Comparison of ENCODE assay signal across 36 cellular contexts in genomic region chr16:35142809-35143192, GRCh38.
"Had no signal": no experiment of that assay in that cellular context is flagged by ENCODE, and none has a peak within 500 bp of the region (broad histone marks: within the 10 kb centered on the region; RNA-seq: fewer than 3 reads in every experiment).

No MANE protein-coding gene starts in this region.

- H3K27ac ChIP-seq: ascending aorta, cardiac muscle cell, VCaP had no signal

- H3K27ac Mint-ChIP-seq: activated B cell treated with CpG ODN at 0.5 μM for 24 hours; activated CD4-positive, alpha-beta memory T cell treated with anti-CD3 and anti-CD28 coated beads for 36 hours; activated CD4-positive, alpha-beta T cell treated with anti-CD3 and anti-CD28 coated beads, Interleukin-2, amount 10 ng/mL, durations not matched to agents 24 days and 14 days; activated CD8-positive, alpha-beta T cell treated with anti-CD3 and anti-CD28 coated beads for 36 hours; activated naive CD4-positive, alpha-beta T cell treated with anti-CD3 and anti-CD28 coated beads, Interleukin-2, amount 10 ng/mL, durations not matched to agents 7 days and 5 days; activated naive CD4-positive, alpha-beta T cell treated with anti-CD3 and anti-CD28 coated beads, Interleukin-2, amount 50 U/mL, for 24 hours; activated naive CD8-positive, alpha-beta T cell; activated naive CD8-positive, alpha-beta T cell treated with anti-CD3 and anti-CD28 coated beads, Interleukin-2, amount 10 ng/mL, durations not matched to agents 7 days and 5 days; activated naive CD8-positive, alpha-beta T cell treated with anti-CD3 and anti-CD28 coated beads, Interleukin-2, amount 50 U/mL, for 24 hours; activated T-cell treated with anti-CD3 and anti-CD28 coated beads, Interleukin-2, amount 50 U/mL, for 72 hours; activated T-helper 1 cell treated with anti-CD3 and anti-CD28 coated beads, Interleukin-12 subunit alpha, Interleukin-12 subunit beta, Interleukin-2, Interleukin-4 antibody, amounts not matched to agents 30 ng/mL and 10 ng/mL and 1 ng/mL, durations not matched to agents 14 hours and 24 hours and 36 hours; activated T-helper 17 cell treated with anti-CD3 and anti-CD28 coated beads, Interleukin-2, amount 50 U/mL, for 72 hours; brain; T-cell; T-helper 2 cell treated with Interferon-gamma antibody and Interleukin-4, amounts not matched to agents 5 μg/mL and 100 μg/mL, for 36 hours had no signal

- H3K36me3 Mint-ChIP-seq: activated naive CD4-positive, alpha-beta T cell treated with anti-CD3 and anti-CD28 coated beads, Interleukin-2, amount 10 ng/mL, durations not matched to agents 7 days and 5 days; activated naive CD8-positive, alpha-beta T cell; T-cell had no signal

- DNase-seq: activated B cell treated with CpG ODN at 0.5 μM for 24 hours; activated CD4-positive, alpha-beta memory T cell treated with anti-CD3 and anti-CD28 coated beads for 36 hours; activated CD4-positive, alpha-beta T cell treated with anti-CD3 and anti-CD28 coated beads for 4 hours; activated CD4-positive, alpha-beta T cell treated with anti-CD3 and anti-CD28 coated beads, Interleukin-2, amount 10 ng/mL, durations not matched to agents 24 days and 14 days; activated CD4-positive, alpha-beta T cell treated with anti-CD3 and anti-CD28 coated beads, Interleukin-2, amount 50 U/mL, for 1 hour; activated CD4-positive, alpha-beta T cell treated with anti-CD3 and anti-CD28 coated beads, Interleukin-2, amount 50 U/mL, for 4 hours; activated CD4-positive, CD25-positive, alpha-beta regulatory T cell treated with anti-CD3 and anti-CD28 coated beads, Interleukin-2, amount 50 U/mL, for 72 hours; activated CD8-positive, alpha-beta memory T cell treated with anti-CD3 and anti-CD28 coated beads, Interleukin-2, amount 50 U/mL, for 4 hours; activated CD8-positive, alpha-beta T cell treated with anti-CD3 and anti-CD28 coated beads for 36 hours; activated effector memory CD4-positive, alpha-beta T cell treated with anti-CD3 and anti-CD28 coated beads, Interleukin-2, amount 50 U/mL, for 16 hours; activated gamma-delta T cell treated with Interleukin-2 at 50 U/mL for 16 hours; activated naive CD4-positive, alpha-beta T cell; activated naive CD4-positive, alpha-beta T cell treated with anti-CD3 and anti-CD28 coated beads, Interleukin-2, amount 10 ng/mL, durations not matched to agents 7 days and 5 days; activated naive CD8-positive, alpha-beta T cell treated with anti-CD3 and anti-CD28 coated beads, Interleukin-2, amount 10 ng/mL, durations not matched to agents 7 days and 5 days; activated naive CD8-positive, alpha-beta T cell treated with anti-CD3 and anti-CD28 coated beads, Interleukin-2, amount 50 U/mL, for 24 hours; activated T-cell treated with anti-CD3 and anti-CD28 coated beads for 4 hours; activated T-cell treated with anti-CD3 and anti-CD28 coated beads, Interleukin-2, amount 50 U/mL, for 1 hour; activated T-cell treated with anti-CD3 and anti-CD28 coated beads, Interleukin-2, amount 50 U/mL, for 4 hours; activated T-cell treated with anti-CD3 and anti-CD28 coated beads, Interleukin-2, amount 50 U/mL, for 72 hours; amygdala; anterior cingulate cortex; caudate nucleus; cerebellar nuclear complex; T-cell; T-helper 2 cell; T-helper 9 cell had no signal

- H3K4me1 Mint-ChIP-seq: activated B cell treated with CpG ODN at 0.5 μM for 24 hours; activated CD4-positive, alpha-beta T cell treated with anti-CD3 and anti-CD28 coated beads, Interleukin-2, amount 10 ng/mL, durations not matched to agents 24 days and 14 days; activated naive CD4-positive, alpha-beta T cell treated with anti-CD3 and anti-CD28 coated beads, Interleukin-2, amount 10 ng/mL, durations not matched to agents 7 days and 5 days; activated naive CD4-positive, alpha-beta T cell treated with anti-CD3 and anti-CD28 coated beads, Interleukin-2, amount 50 U/mL, for 24 hours; activated naive CD8-positive, alpha-beta T cell treated with anti-CD3 and anti-CD28 coated beads, Interleukin-2, amount 10 ng/mL, durations not matched to agents 7 days and 5 days; activated naive CD8-positive, alpha-beta T cell treated with anti-CD3 and anti-CD28 coated beads, Interleukin-2, amount 50 U/mL, for 24 hours; activated T-helper 17 cell treated with anti-CD3 and anti-CD28 coated beads, Interleukin-2, amount 50 U/mL, for 72 hours; brain; central memory CD8-positive, alpha-beta T cell; T-cell had no signal

- H3K4me3 Mint-ChIP-seq: activated B cell treated with CpG ODN at 0.5 μM for 24 hours; activated CD4-positive, alpha-beta memory T cell treated with anti-CD3 and anti-CD28 coated beads for 36 hours; activated CD4-positive, alpha-beta T cell treated with anti-CD3 and anti-CD28 coated beads, Interleukin-2, amount 10 ng/mL, durations not matched to agents 24 days and 14 days; activated CD8-positive, alpha-beta T cell treated with anti-CD3 and anti-CD28 coated beads for 36 hours; activated naive CD4-positive, alpha-beta T cell treated with anti-CD3 and anti-CD28 coated beads, Interleukin-2, amount 10 ng/mL, durations not matched to agents 7 days and 5 days; activated naive CD4-positive, alpha-beta T cell treated with anti-CD3 and anti-CD28 coated beads, Interleukin-2, amount 50 U/mL, for 24 hours; activated naive CD8-positive, alpha-beta T cell; activated naive CD8-positive, alpha-beta T cell treated with anti-CD3 and anti-CD28 coated beads, Interleukin-2, amount 10 ng/mL, durations not matched to agents 7 days and 5 days; activated naive CD8-positive, alpha-beta T cell treated with anti-CD3 and anti-CD28 coated beads, Interleukin-2, amount 50 U/mL, for 24 hours; activated T-cell treated with anti-CD3 and anti-CD28 coated beads, Interleukin-2, amount 50 U/mL, for 4 hours; activated T-cell treated with anti-CD3 and anti-CD28 coated beads, Interleukin-2, amount 50 U/mL, for 72 hours; activated T-helper 1 cell treated with anti-CD3 and anti-CD28 coated beads, Interleukin-12 subunit alpha, Interleukin-12 subunit beta, Interleukin-2, Interleukin-4 antibody, amounts not matched to agents 30 ng/mL and 10 ng/mL and 1 ng/mL, durations not matched to agents 14 hours and 24 hours and 36 hours; activated T-helper 17 cell treated with anti-CD3 and anti-CD28 coated beads, Interleukin-2, amount 50 U/mL, for 72 hours; brain; central memory CD8-positive, alpha-beta T cell; T-cell; T-helper 2 cell treated with Interferon-gamma antibody and Interleukin-4, amounts not matched to agents 5 μg/mL and 100 μg/mL, for 36 hours had no signal

- H3K27me3 Mint-ChIP-seq: activated B cell treated with CpG ODN at 0.5 μM for 24 hours; activated CD4-positive, alpha-beta memory T cell treated with anti-CD3 and anti-CD28 coated beads for 36 hours; activated CD4-positive, alpha-beta T cell treated with anti-CD3 and anti-CD28 coated beads, Interleukin-2, amount 10 ng/mL, durations not matched to agents 24 days and 14 days; activated CD8-positive, alpha-beta T cell treated with anti-CD3 and anti-CD28 coated beads for 36 hours; activated naive CD4-positive, alpha-beta T cell treated with anti-CD3 and anti-CD28 coated beads, Interleukin-2, amount 10 ng/mL, durations not matched to agents 7 days and 5 days; activated naive CD4-positive, alpha-beta T cell treated with anti-CD3 and anti-CD28 coated beads, Interleukin-2, amount 50 U/mL, for 24 hours; activated naive CD8-positive, alpha-beta T cell; activated naive CD8-positive, alpha-beta T cell treated with anti-CD3 and anti-CD28 coated beads, Interleukin-2, amount 10 ng/mL, durations not matched to agents 7 days and 5 days; activated naive CD8-positive, alpha-beta T cell treated with anti-CD3 and anti-CD28 coated beads, Interleukin-2, amount 50 U/mL, for 24 hours; activated T-helper 17 cell treated with anti-CD3 and anti-CD28 coated beads, Interleukin-2, amount 50 U/mL, for 72 hours; central memory CD8-positive, alpha-beta T cell; T-cell had no signal

- ATAC-seq: activated CD8-positive, alpha-beta T cell treated with anti-CD3 and anti-CD28 coated beads for 36 hours; activated naive CD8-positive, alpha-beta T cell treated with anti-CD3 and anti-CD28 coated beads, Interleukin-2, amount 50 U/mL, for 24 hours; activated T-cell treated with anti-CD3 and anti-CD28 coated beads, Interleukin-2, amount 50 U/mL, for 4 hours; activated T-cell treated with anti-CD3 and anti-CD28 coated beads, Interleukin-2, amount 50 U/mL, for 72 hours; activated T-helper 17 cell treated with anti-CD3 and anti-CD28 coated beads, Interleukin-2, amount 50 U/mL, for 72 hours; T-cell had no signal

- H3K4me3 ChIP-seq: ascending aorta, cardiac muscle cell had no signal

- H3K36me3 ChIP-seq: ascending aorta, cardiac muscle cell had no signal

- H3K4me1 ChIP-seq: ascending aorta had no signal

- H3K27me3 ChIP-seq: ascending aorta, cardiac muscle cell had no signal
